Comparison of ENCODE assay signal across 8 cellular contexts in genomic region chr6:13427838-13428527, GRCh38. TPM values are rescaled to one million over a fixed set of nuclear protein-coding genes. Genes with fewer than 3 reads are reported as not detected.
DNase-seq lines count a peak whose midpoint lies in the region; ATAC-seq and TF ChIP-seq lines count a peak whose summit lies in the region.

No MANE protein-coding gene starts in this region.

- H3K4me2 ChIP-seq in Loucy (ENCODE audit: low read depth, low read length, poor library complexity, severe bottlenecking): peak overlapping the region; percentile 37

- peaks cover 27% of the 10 kb centered on the region; the same call in 1 of the 2 replicates for H3K79me2 ChIP-seq in Loucy (ENCODE audit: insufficient read depth, low read length)

- DNase-seq in GM06990 (ENCODE audit: extremely low read depth, insufficient read length): peak; percentile 92
- DNase-seq in activated T-helper 1 cell treated with Interleukin-2 at 50 U/mL for 16 hours (ENCODE audit: low read depth): peak; percentile 23
- peak in 1 of 3 donors; percentile 67 for DNase-seq in mucosa of descending colon
- peak; percentile 76 to 86 for DNase-seq in stimulated activated naive CD8-positive, alpha-beta T cell treated with anti-CD3 and anti-CD28 coated beads, Interleukin-15, amount 100 ng/mL, for 72 hours
- no peak for DNase-seq in NCI-H446 treated with DMSO at 0.1 percent for 48 hours (lab: John Stamatoyannopoulos, UW)
- DNase-seq in colonic mucosa: no peak

- no peak overlapping the region for H2AFZ ChIP-seq in Loucy (ENCODE audit: low read length)

- H3K4me1 Mint-ChIP-seq in stimulated activated naive CD8-positive, alpha-beta T cell treated with anti-CD3 and anti-CD28 coated beads, Interleukin-15, amount 100 ng/mL, for 72 hours: peaks cover 80% of the 10 kb centered on the region

- peak overlapping the region; percentile 87 to 93 for H3K27ac Mint-ChIP-seq in stimulated activated naive CD8-positive, alpha-beta T cell treated with anti-CD3 and anti-CD28 coated beads, Interleukin-15, amount 100 ng/mL, for 72 hours

- H3K36me3 ChIP-seq in GM06990 (ENCODE audit: control insufficient read depth, insufficient read depth, low read length) (no peaks in the 10 kb centered on the region; the same call in 1 of the 2 replicates), Loucy (ENCODE audit: insufficient read depth, low read length) (no peaks in the 10 kb centered on the region), mucosa of descending colon (ENCODE audit: low read depth) (no peaks in the 10 kb centered on the region), colonic mucosa (no peaks in the 10 kb centered on the region)

- ATAC-seq in GM21529 (IDR thresholded peaks at IDR 0.05; ENCODE audit: unreplicated experiment): peak; percentile 65
- peak; percentile 76 for ATAC-seq in mucosa of descending colon
- ATAC-seq in stimulated activated naive CD8-positive, alpha-beta T cell treated with anti-CD3 and anti-CD28 coated beads, Interleukin-15, amount 100 ng/mL, for 72 hours: peak; percentile 89

- H3K27me3 ChIP-seq in GM06990 (replicated peaks; ENCODE audit: control insufficient read depth, insufficient read depth, low read length) (no peaks in the 10 kb centered on the region), Loucy (ENCODE audit: insufficient read depth, low read length, poor library complexity, severe bottlenecking) (no peaks in the 10 kb centered on the region), colonic mucosa (no peaks in the 10 kb centered on the region)

- H4K20me1 ChIP-seq in Loucy (ENCODE audit: insufficient read depth, low read length, poor library complexity, severe bottlenecking): no peaks in the 10 kb centered on the region

- no peak overlapping the region for H3K27ac ChIP-seq in colonic mucosa

- H3K4me3 ChIP-seq in GM06990 (replicated peaks; ENCODE audit: low read depth, low read length): peak overlapping the region; percentile 19
- peak overlapping the region; percentile 17 for H3K4me3 ChIP-seq in Loucy (ENCODE audit: low read length, poor library complexity, severe bottlenecking)
- no peak overlapping the region for H3K4me3 ChIP-seq in mucosa of descending colon
- H3K4me3 ChIP-seq in colonic mucosa: no peak overlapping the region

- no peaks in the 10 kb centered on the region for H3F3A ChIP-seq in Loucy (ENCODE audit: low read depth)

- no peaks in the 10 kb centered on the region for H3K27me3 Mint-ChIP-seq in stimulated activated naive CD8-positive, alpha-beta T cell treated with anti-CD3 and anti-CD28 coated beads, Interleukin-15, amount 100 ng/mL, for 72 hours

- intact Hi-C loops in mucosa of descending colon (cut with DNase I, micrococcal nuclease): no loop called here
- intact Hi-C loops in colonic mucosa (cut with DNase I): no loop called here

- H3K9me3 Mint-ChIP-seq in stimulated activated naive CD8-positive, alpha-beta T cell treated with anti-CD3 and anti-CD28 coated beads, Interleukin-15, amount 100 ng/mL, for 72 hours: no peaks in the 10 kb centered on the region

- H3K9me3 ChIP-seq in Loucy (ENCODE audit: insufficient read depth, low read depth, low read length): no peaks in the 10 kb centered on the region
- no peaks in the 10 kb centered on the region for H3K9me3 ChIP-seq in mucosa of descending colon
- no peaks in the 10 kb centered on the region for H3K9me3 ChIP-seq in colonic mucosa

- H3K4me3 Mint-ChIP-seq in stimulated activated naive CD8-positive, alpha-beta T cell treated with anti-CD3 and anti-CD28 coated beads, Interleukin-15, amount 100 ng/mL, for 72 hours: peak overlapping the region; percentile 71 to 74

- TF ChIP-seq CTCF in GM06990 (IDR thresholded peaks at IDR 0.05; ENCODE audit: insufficient read depth, low read length, poor library complexity, severe bottlenecking): peak; percentile 45
- TF ChIP-seq CTCF in Loucy (conservative IDR thresholded peaks at IDR 0.05; ENCODE audit: low read length): 0 out of 2 replicates have a peak, but pooled peaks have one; percentile 18
- TF ChIP-seq CTCF in mucosa of descending colon (IDR thresholded peaks at IDR 0.05): no peak
- no peak for TF ChIP-seq CTCF in colonic mucosa (IDR thresholded peaks at IDR 0.05)

- H3K4me1 ChIP-seq in Loucy (ENCODE audit: insufficient read depth, low read length, poor library complexity, severe bottlenecking) (peaks cover 42% of the 10 kb centered on the region), mucosa of descending colon (ENCODE audit: low read depth) (no peaks in the 10 kb centered on the region), colonic mucosa (no peaks in the 10 kb centered on the region)

- H3K9ac ChIP-seq in Loucy (ENCODE audit: low read depth, low read length, poor library complexity, severe bottlenecking) (no peak overlapping the region), colonic mucosa (ENCODE audit: low read depth in 2 of 2, low read length in 2 of 2) (peak overlapping the region in 1 of 2 donors; percentile 4)

- H3K9me2 ChIP-seq in Loucy (replicated peaks; ENCODE audit: low read depth, low read length): no peaks in the 10 kb centered on the region

RNA-seq across cellular contexts. Expression of gene GFOD1, which starts 59.4 kb away (rescaled TPM):
- total RNA-seq in mucosa of descending colon: 10 to 100 TPM; 10.4 to 22.4 (median 13.2) TPM
- 1 to 10 TPM; 6.9 to 7.6 TPM for total RNA-seq in colonic mucosa

Comparison
In these comparisons a context has a peak if more than half of its experiments do, and no peak if none do; other contexts are left out.
1. DNase-seq: peak in GM06990 (single experiment), activated T-helper 1 cell treated with Interleukin-2 at 50 U/mL for 16 hours (single experiment) and stimulated activated naive CD8-positive, alpha-beta T cell treated with anti-CD3 and anti-CD28 coated beads, Interleukin-15, amount 100 ng/mL, for 72 hours (2 of 2); none in NCI-H446 treated with DMSO at 0.1 percent for 48 hours (single experiment) and colonic mucosa (single experiment).
2. H3K4me3 ChIP-seq: peak in GM06990 (single experiment) and Loucy (single experiment); none in mucosa of descending colon (single experiment) and colonic mucosa (single experiment).
3. CTCF ChIP-seq: peak in GM06990 (single experiment) and Loucy (single experiment); none in mucosa of descending colon (single experiment) and colonic mucosa (single experiment).
4. Peak in every context shown above with its lines, with median percentiles within 50 percentile points of each other: ATAC-seq.